25 cellular contexts compared by ENCODE assay signal in genomic region chr12:65660096-65660495, GRCh38.
"Had no signal": no experiment of that assay in that cellular context is flagged by ENCODE, and none has a peak within 500 bp of the region (broad histone marks: within the 10 kb centered on the region; RNA-seq: fewer than 3 reads in every experiment).

No MANE protein-coding gene starts in this region.

- H3K4me3 Mint-ChIP-seq: naive thymus-derived CD4-positive, alpha-beta T cell; natural killer cell treated with Interleukin-12 subunit alpha and Interleukin-12 subunit beta and Interleukin-15 and Interleukin-18, amount 100 ng/mL, for 72 hours; stimulated activated naive B cell treated with anti-CD40 and anti-IgM and Interleukin-4, amounts not matched to agents 10 μg/mL and 1 μg/mL and 100 μg/mL, for 72 hours had no signal

- H3K27ac Mint-ChIP-seq: naive thymus-derived CD4-positive, alpha-beta T cell; stimulated activated naive B cell treated with anti-CD40 and anti-IgM and Interleukin-4, amounts not matched to agents 10 μg/mL and 1 μg/mL and 100 μg/mL, for 72 hours had no signal

- H3K27ac ChIP-seq: left ventricle myocardium inferior, pancreas, prostate gland, skin epidermis, stomach, testis, thyroid gland, transverse colon, upper lobe of left lung had no signal

- DNase-seq: islet precursor cell; left ventricle myocardium inferior; midbrain; mucosa of descending colon; naive thymus-derived CD4-positive, alpha-beta T cell; pancreas; posterior cingulate gyrus; retina; right cardiac atrium; stimulated activated CD4-positive, alpha-beta T cell treated with anti-CD3 and anti-CD28 coated beads, Interleukin-12 subunit alpha, Interleukin-12 subunit beta, amount 100 ng/mL, for 4 hours; stimulated activated CD4-positive, alpha-beta T cell treated with anti-CD3 and anti-CD28 coated beads, Interleukin-15, amount 100 ng/mL, for 24 hours; stimulated activated CD4-positive, alpha-beta T cell treated with anti-CD3 and anti-CD28 coated beads, Interleukin-2, amount 100 ng/mL, for 24 hours; stimulated activated CD4-positive, alpha-beta T cell treated with anti-CD3 and anti-CD28 coated beads, Interleukin-4, amount 100 ng/mL, for 1 hour; stimulated activated naive B cell treated with anti-CD40 and anti-IgM and Interleukin-4, amounts not matched to agents 10 μg/mL and 1 μg/mL and 100 μg/mL, for 72 hours; stimulated activated naive CD8-positive, alpha-beta T cell treated with anti-CD3 and anti-CD28 coated beads, Interleukin-15, Interleukin-2, amounts not matched to agents 100 U/mL and 50 U/mL, for 24 hours; stomach; testis; thyroid gland; transverse colon; upper lobe of left lung had no signal

- H3K36me3 ChIP-seq: left ventricle myocardium inferior, pancreas, prostate gland, stomach, thyroid gland, transverse colon, upper lobe of left lung had no signal

- H3K4me3 ChIP-seq: left ventricle myocardium inferior, lung, mucosa of descending colon, pancreas, prostate gland, skin epidermis, stomach, testis, thyroid gland, transverse colon, upper lobe of left lung had no signal

- ATAC-seq: mucosa of descending colon; naive thymus-derived CD4-positive, alpha-beta T cell; natural killer cell treated with Interleukin-12 subunit alpha and Interleukin-12 subunit beta and Interleukin-15 and Interleukin-18, amount 100 ng/mL, for 72 hours; pancreas; right cardiac atrium; sciatic nerve; stimulated activated naive B cell treated with anti-CD40 and anti-IgM and Interleukin-4, amounts not matched to agents 10 μg/mL and 1 μg/mL and 100 μg/mL, for 72 hours; stimulated activated naive CD8-positive, alpha-beta T cell treated with anti-CD3 and anti-CD28 coated beads, Interleukin-15, Interleukin-2, amounts not matched to agents 100 U/mL and 50 U/mL, for 24 hours had no signal

- H3K36me3 Mint-ChIP-seq: naive thymus-derived CD4-positive, alpha-beta T cell; stimulated activated naive B cell treated with anti-CD40 and anti-IgM and Interleukin-4, amounts not matched to agents 10 μg/mL and 1 μg/mL and 100 μg/mL, for 72 hours had no signal

- H3K27me3 ChIP-seq: pancreas, stomach, testis, thyroid gland, transverse colon, upper lobe of left lung had no signal

- H3K9me3 ChIP-seq: left ventricle myocardium inferior, mucosa of descending colon, pancreas, prostate gland, stomach, testis, thyroid gland, transverse colon, upper lobe of left lung had no signal

- H3K4me1 ChIP-seq: left ventricle myocardium inferior, pancreas, prostate gland, stomach, testis, thyroid gland, transverse colon, upper lobe of left lung had no signal
